ENCODE assay signal across 1 cellular context in genomic region chr21:42868196-42868595, GRCh38.
TF ChIP-seq lines count a peak whose summit lies in the region.

No MANE protein-coding gene starts in this region.

TF ChIP-seq in K562, 482 proteins besides CTCF, POLR2A, EP300 and RAD21:
- TF ChIP-seq U2AF2 (optimal IDR thresholded peaks at IDR 0.05; ENCODE audit: low read depth, low read length) (no peak), POLR2G (IDR thresholded peaks at IDR 0.05; ENCODE audit: low read depth, low read length) (0 out of 2 replicates have a peak, but pooled peaks have one; percentile 12), ZFP1 (CRISPR knock-in tag; IDR thresholded peaks at IDR 0.05) (no peak), RBFOX2 (IDR thresholded peaks at IDR 0.05; ENCODE audit: low read depth, low read length) (peak; percentile 33; the same call in 1 of the 2 replicates), DACH1 (IDR thresholded peaks at IDR 0.05; ENCODE audit: partially characterized antibody) (no peak), PCBP2 (IDR thresholded peaks at IDR 0.05; ENCODE audit: low read depth, low read length, poor library complexity, severe bottlenecking) (no peak), E2F4 (CRISPR knock-in tag; IDR thresholded peaks at IDR 0.05; ENCODE audit: low read depth) (no peak), MAZ (CRISPR knock-in tag; conservative IDR thresholded peaks at IDR 0.05 in 1 of 2, IDR thresholded peaks at IDR 0.05 in 1 of 2) (no peak), LEF1 (IDR thresholded peaks at IDR 0.05) (no peak)
